In the genomic region with DNA sequence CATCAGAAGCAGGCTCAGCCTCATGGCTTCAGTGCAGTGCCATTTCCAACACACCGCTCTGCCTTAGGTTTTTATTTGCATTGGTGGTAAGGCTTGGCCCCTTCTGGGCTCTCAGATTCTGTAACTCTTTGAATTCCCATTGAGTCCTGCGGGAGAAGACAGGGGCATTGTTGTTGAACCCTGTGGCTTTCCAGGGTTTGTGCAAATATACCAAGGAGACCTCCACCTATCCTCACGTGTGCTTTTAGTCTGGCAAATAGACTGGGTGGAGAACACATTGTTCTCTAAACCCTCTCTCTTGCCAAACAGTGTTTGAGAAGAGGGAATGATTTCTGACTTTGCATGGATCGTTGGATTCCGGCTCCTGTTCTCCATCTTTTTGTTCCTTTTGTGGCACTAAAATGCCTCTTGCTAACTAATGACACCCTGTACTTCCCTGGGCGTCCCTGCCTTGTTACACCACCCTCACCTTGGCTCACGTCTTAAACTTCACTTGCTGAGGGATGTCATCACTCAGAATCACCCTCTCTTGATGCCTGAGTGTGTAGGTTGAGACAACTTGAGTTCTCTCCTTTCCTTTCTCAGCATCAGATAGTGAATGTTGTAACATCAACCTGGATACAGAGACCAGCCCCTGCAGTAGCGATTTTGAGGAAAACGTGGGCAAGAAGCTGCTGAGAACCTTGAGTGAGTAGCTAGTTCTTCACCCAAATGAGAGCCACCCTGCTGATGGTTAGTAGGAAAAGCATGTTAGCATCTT, we compare ENCODE assay signal across 14 cellular contexts.
DNase-seq lines count a peak whose midpoint lies in the region; TF ChIP-seq lines count a peak whose summit lies in the region.
"Had no signal": no experiment of that assay in that cellular context is flagged by ENCODE, and none has a peak within 500 bp of the region (broad histone marks: within the 10 kb centered on the region; RNA-seq: fewer than 3 reads in every experiment).

No MANE protein-coding gene starts in this region.

- H3K27ac ChIP-seq in 22Rv1 = peak overlapping the region; percentile 54
- H3K27ac ChIP-seq: BLaER1 treated with 17β-estradiol and CSF1 and Interleukin-3, amounts not matched to agents 10 nM and 100 nM had no signal

- peaks cover 5% of the 10 kb centered on the region for H3K4me1 Mint-ChIP-seq in T-helper 2 cell treated with Interferon-gamma antibody and Interleukin-4, amounts not matched to agents 5 μg/mL and 100 μg/mL, for 36 hours (ENCODE audit: low read depth)

- H3K36me3 Mint-ChIP-seq in T-helper 2 cell treated with Interferon-gamma antibody and Interleukin-4, amounts not matched to agents 5 μg/mL and 100 μg/mL, for 36 hours (ENCODE audit: low read depth) = no peaks in the 10 kb centered on the region

- no peak overlapping the region for H3K27ac Mint-ChIP-seq in T-helper 2 cell treated with Interferon-gamma antibody and Interleukin-4, amounts not matched to agents 5 μg/mL and 100 μg/mL, for 36 hours
- H3K27ac Mint-ChIP-seq: B cell; CD8-positive, alpha-beta T cell had no signal

- peaks cover 3% of the 10 kb centered on the region for H3K27me3 Mint-ChIP-seq in T-helper 2 cell treated with Interferon-gamma antibody and Interleukin-4, amounts not matched to agents 5 μg/mL and 100 μg/mL, for 36 hours (ENCODE audit: low read depth)
- H3K27me3 Mint-ChIP-seq: B cell had no signal

- DNase-seq in NCI-H748 (lab: John Stamatoyannopoulos, UW; ENCODE audit: unreplicated experiment) = peak; percentile 12
- no peak for DNase-seq in NCI-H748 treated with DMSO at 0.1 percent for 48 hours (lab: John Stamatoyannopoulos, UW)
- peak; percentile 75 for DNase-seq in NCI-H69 (lab: John Stamatoyannopoulos, UW)
- peak in 31 of 42 donors; percentile 22 to 85 (median 55) for DNase-seq in head of caudate nucleus
- no peak for DNase-seq in central memory CD4-positive, alpha-beta T cell
- no peak for DNase-seq in GOT3 (lab: John Stamatoyannopoulos, UW)
- no peak for DNase-seq in T-helper 2 cell treated with Interferon-gamma antibody and Interleukin-4, amounts not matched to agents 5 μg/mL and 100 μg/mL, for 36 hours (ENCODE audit: low spot score)
- DNase-seq: Calu3; CD8-positive, alpha-beta T cell; DMS79 treated with DMSO at 0.1 percent for 48 hours; GF-D8 had no signal

- no peak overlapping the region for H3K4me3 Mint-ChIP-seq in T-helper 2 cell treated with Interferon-gamma antibody and Interleukin-4, amounts not matched to agents 5 μg/mL and 100 μg/mL, for 36 hours
- H3K4me3 Mint-ChIP-seq: B cell; CD8-positive, alpha-beta T cell had no signal

- no peaks in the 10 kb centered on the region for H3K9me3 Mint-ChIP-seq in T-helper 2 cell treated with Interferon-gamma antibody and Interleukin-4, amounts not matched to agents 5 μg/mL and 100 μg/mL, for 36 hours
- H3K9me3 Mint-ChIP-seq: CD8-positive, alpha-beta T cell had no signal

- TF ChIP-seq CTCF in 22Rv1 (IDR thresholded peaks at IDR 0.05) = no peak

- intact Hi-C loops in head of caudate nucleus (cut with DNase I) = no loop called here

Comparison
In these comparisons a context has a peak if more than half of its experiments do, and no peak if none do; other contexts are left out.
1. DNase-seq: peak in NCI-H748 (single experiment), NCI-H69 (single experiment) and head of caudate nucleus (31 of 42); none in NCI-H748 treated with DMSO at 0.1 percent for 48 hours (single experiment), central memory CD4-positive, alpha-beta T cell (single experiment), GOT3 (single experiment) and T-helper 2 cell treated with Interferon-gamma antibody and Interleukin-4, amounts not matched to agents 5 μg/mL and 100 μg/mL, for 36 hours (single experiment).